Comparison of ENCODE assay signal across 10 cellular contexts in the genomic region with DNA sequence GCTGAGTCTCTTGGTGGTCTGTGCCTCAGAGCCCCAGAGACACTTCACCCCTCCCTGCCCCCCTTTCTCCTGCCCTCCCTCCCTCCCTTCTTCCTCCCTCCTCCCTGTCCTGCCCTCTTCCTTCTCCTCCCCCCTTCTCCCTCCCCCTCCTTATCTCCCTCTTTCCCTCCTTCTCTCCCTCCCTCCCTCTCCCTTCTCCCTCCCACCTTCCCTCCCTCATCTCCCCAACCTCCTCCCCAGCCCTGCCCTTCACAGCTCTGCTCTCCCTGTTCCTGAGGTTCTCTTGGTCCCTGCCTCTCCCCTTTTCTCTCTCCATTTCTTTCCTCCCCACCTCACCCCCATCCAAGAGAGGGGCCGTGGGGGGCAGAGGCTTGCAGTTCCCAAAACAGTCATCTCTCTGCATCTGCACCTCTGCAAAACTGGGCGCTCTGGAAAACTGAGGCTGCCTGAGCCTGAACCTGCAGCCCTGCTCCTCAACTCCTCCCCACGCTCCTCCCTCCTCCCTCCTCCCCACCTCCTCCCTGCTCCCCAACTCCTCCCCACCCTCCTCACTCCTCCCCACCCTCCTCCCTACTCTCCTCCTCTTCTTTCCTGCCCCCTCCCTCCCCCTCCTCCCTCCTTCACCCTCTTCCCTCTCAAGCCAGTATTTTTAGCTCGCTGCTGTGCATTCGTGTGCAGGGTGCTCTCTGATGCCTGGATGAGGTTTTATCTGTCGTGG.
DNase-seq lines count a peak whose midpoint lies in the region; ATAC-seq and TF ChIP-seq lines count a peak whose summit lies in the region.
"Had no signal": no experiment of that assay in that cellular context is flagged by ENCODE, and none has a peak within 500 bp of the region (broad histone marks: within the 10 kb centered on the region; RNA-seq: fewer than 3 reads in every experiment).

No MANE protein-coding gene starts in this region.

- peak overlapping the region; percentile 77 for H3K27ac ChIP-seq in neural cell (ENCODE audit: low read length)

- H3K4me3 Mint-ChIP-seq in natural killer cell = no peak overlapping the region
- H3K4me3 Mint-ChIP-seq: activated CD8-positive, alpha-beta T cell treated with anti-CD3 and anti-CD28 coated beads for 36 hours had no signal

- TF ChIP-seq CTCF in neural cell (IDR thresholded peaks at IDR 0.05; ENCODE audit: poor library complexity, severe bottlenecking) = no peak
- no peak for TF ChIP-seq CTCF in natural killer cell (IDR thresholded peaks at IDR 0.05)

- H3K9me2 ChIP-seq in neural cell (ENCODE audit: insufficient read depth, low read length) = no peaks in the 10 kb centered on the region

- H3K9ac ChIP-seq in neural cell (ENCODE audit: low read length) = peak overlapping the region; percentile 66

- no peak overlapping the region for H2AFZ ChIP-seq in neural cell (ENCODE audit: low read depth, low read length)

- H3K27me3 Mint-ChIP-seq in natural killer cell (ENCODE audit: low read depth in 2 of 2) = peaks cover 0 to 9% of the 10 kb centered on the region in 2 donors
- H3K27me3 Mint-ChIP-seq: activated CD8-positive, alpha-beta T cell treated with anti-CD3 and anti-CD28 coated beads for 36 hours had no signal

- no peaks in the 10 kb centered on the region for H3K79me2 ChIP-seq in neural cell (replicated peaks; ENCODE audit: insufficient read depth, low read length)

- H3K9me3 ChIP-seq in neural cell (ENCODE audit: low read length) = no peaks in the 10 kb centered on the region

- no peak overlapping the region for H3K4me2 ChIP-seq in neural cell (ENCODE audit: low read length)

- H3K27me3 ChIP-seq in neural cell (ENCODE audit: insufficient read depth, low read depth, low read length) = no peaks in the 10 kb centered on the region

- H3K27ac Mint-ChIP-seq in natural killer cell = no peak overlapping the region
- H3K27ac Mint-ChIP-seq: activated CD8-positive, alpha-beta T cell treated with anti-CD3 and anti-CD28 coated beads for 36 hours had no signal

- ATAC-seq in Right ventricle myocardium inferior = peak; percentile 61
- ATAC-seq in natural killer cell = no peak
- ATAC-seq: activated CD8-positive, alpha-beta T cell treated with anti-CD3 and anti-CD28 coated beads for 36 hours had no signal

- H4K20me1 ChIP-seq in neural cell (ENCODE audit: insufficient read depth) = no peaks in the 10 kb centered on the region

- no peaks in the 10 kb centered on the region for H3K9me3 Mint-ChIP-seq in natural killer cell
- H3K9me3 Mint-ChIP-seq: activated CD8-positive, alpha-beta T cell treated with anti-CD3 and anti-CD28 coated beads for 36 hours had no signal

- no peaks in the 10 kb centered on the region for H3F3A ChIP-seq in neural cell (ENCODE audit: insufficient read depth, low read length, poor library complexity, severe bottlenecking)

- TF ChIP-seq RAD21 in neural cell (conservative IDR thresholded peaks at IDR 0.05) = no peak

- no peak for TF ChIP-seq EP300 in neural cell (conservative IDR thresholded peaks at IDR 0.05; ENCODE audit: poor library complexity, severe bottlenecking)

- no peaks in the 10 kb centered on the region for H3K36me3 Mint-ChIP-seq in natural killer cell

- H3K4me3 ChIP-seq in neural cell (ENCODE audit: low read length) = peak overlapping the region; percentile 47

- DNase-seq in Right ventricle myocardium inferior (ENCODE audit: missing footprints) (no peak), cardiac septum (ENCODE audit: low spot score) (no peak), fibroblast of gingiva (ENCODE audit: low read depth) (peak; percentile 22), SW 1271 (lab: John Stamatoyannopoulos, UW) (no peak), SHP77 treated with DMSO at 0.1 percent for 48 hours (lab: John Stamatoyannopoulos, UW) (no peak), natural killer cell (no peak), NCI-H2029 treated with DMSO at 0.1 percent for 48 hours (lab: John Stamatoyannopoulos, UW) (no peak)
- DNase-seq: activated CD8-positive, alpha-beta T cell treated with anti-CD3 and anti-CD28 coated beads for 36 hours; MV-4-11 had no signal

- intact Hi-C loops in Right ventricle myocardium inferior (cut with DNase I) = loop anchor here (10.0 kb wide), 1 partner anchor 853 kb away; no protein-coding TSS in a partner anchor
- intact Hi-C loops in cardiac septum (cut with DNase I) = no loop called here
- intact Hi-C loops in natural killer cell (cut with micrococcal nuclease) = no loop called here

- H3K4me1 Mint-ChIP-seq in natural killer cell = peaks cover 0 to 17% of the 10 kb centered on the region in 2 donors

- no peaks in the 10 kb centered on the region for H3K36me3 ChIP-seq in neural cell (ENCODE audit: insufficient read depth, low read length)

TF ChIP-seq in neural cell, 6 proteins besides CTCF, POLR2A, EP300 and RAD21:
- no peak for TF ChIP-seq REST (IDR thresholded peaks at IDR 0.05; ENCODE audit: borderline replicate concordance)
- no peak for TF ChIP-seq SMC3 (conservative IDR thresholded peaks at IDR 0.05; ENCODE audit: poor library complexity)
